Comparison of ENCODE assay signal across 29 cellular contexts in genomic region chr1:206992815-206993214, GRCh38. TPM values are rescaled to one million over a fixed set of nuclear protein-coding genes. Genes with fewer than 3 reads are reported as not detected.
DNase-seq lines count a peak whose midpoint lies in the region; ATAC-seq, FAIRE-seq and TF ChIP-seq lines count a peak whose summit lies in the region.
"Had no signal": no experiment of that assay in that cellular context is flagged by ENCODE, and none has a peak within 500 bp of the region (broad histone marks: within the 10 kb centered on the region; RNA-seq: fewer than 3 reads in every experiment).

No MANE protein-coding gene starts in this region.

- H3K4me3 Mint-ChIP-seq in Caco-2 (ENCODE audit: unreplicated experiment) (no peak overlapping the region), progenitor cell of endocrine pancreas (ENCODE audit: low read depth) (no peak overlapping the region)
- H3K4me3 Mint-ChIP-seq: CD4-positive, alpha-beta T cell; HFFc6 had no signal

- POLR2A ChIA-PET in Caco-2 (lab: Charles Lee) = interaction anchor here (1.1 kb wide), 1 partner anchor 60 kb away, joined by 4 read pairs; the partner anchor contains the start of gene PFKFB2
- POLR2A ChIA-PET in K562 (lab: Yijun Ruan, JAX) = interaction anchor here (0.6 kb wide), 1 partner anchor 80 kb away, joined by 5 read pairs; no protein-coding TSS in a partner anchor

- CTCF ChIA-PET in Caco-2 (lab: Charles Lee) (interaction anchor here (0.6 kb wide), 1 partner anchor 337 kb away, joined by 3 read pairs; no protein-coding TSS in a partner anchor), K562 (lab: Yijun Ruan, JAX; ENCODE audit: low intra/inter-chr PET ratio) (no interaction called here)

- H3K9ac ChIP-seq in K562 (ENCODE audit: insufficient read depth in 1 of 2, low read depth in 2 of 2, low read length in 2 of 2) = no peak overlapping the region
- H3K9ac ChIP-seq: BLaER1 treated with 17β-estradiol and CSF1 and Interleukin-3, amounts not matched to agents 10 nM and 100 nM; SK-N-SH had no signal

- TF ChIP-seq CTCF in Caco-2 (IDR thresholded peaks at IDR 0.05; ENCODE audit: insufficient read depth in 1 of 2, low read depth in 1 of 2, low read length in 1 of 2, severe bottlenecking in 1 of 2, unreplicated experiment in 1 of 2) (no peak), K562 (IDR thresholded peaks at IDR 0.05 in 2 of 3, conservative IDR thresholded peaks at IDR 0.05 in 1 of 3; ENCODE audit: insufficient read depth in 2 of 3, low read depth in 1 of 3, low read length in 3 of 3) (no peak), progenitor cell of endocrine pancreas (IDR thresholded peaks at IDR 0.05; ENCODE audit: unreplicated experiment) (no peak)

- TF ChIP-seq EP300 in K562 (IDR thresholded peaks at IDR 0.05; ENCODE audit: low read length) = no peak

- H3K27ac ChIP-seq in K562 (ENCODE audit: extremely low read depth, low read depth, low read length) = no peak overlapping the region
- H3K27ac ChIP-seq: BLaER1 treated with 17β-estradiol and CSF1 and Interleukin-3, amounts not matched to agents 10 nM and 100 nM; HL-60 had no signal

- in situ Hi-C loops in K562 (cut with MboI) = no loop called here

- H3K27ac Mint-ChIP-seq in Caco-2 (ENCODE audit: unreplicated experiment) (peak overlapping the region; percentile 63), progenitor cell of endocrine pancreas (peak overlapping the region; percentile 62)
- H3K27ac Mint-ChIP-seq: CD4-positive, alpha-beta T cell; HFFc6 had no signal

- H3K79me2 ChIP-seq in K562 (ENCODE audit: control insufficient read depth, insufficient read depth, low read length) = no peaks in the 10 kb centered on the region

- 0 out of 2 replicates have a peak overlapping the region, but pooled peaks have one; percentile 20 for H2AFZ ChIP-seq in K562 (ENCODE audit: low read depth, low read length)

- FAIRE-seq in K562 (lab: Jason Lieb, UNC) = no peak

- H3K9me1 ChIP-seq in K562 (ENCODE audit: control insufficient read depth, insufficient read depth, low read length) = no peaks in the 10 kb centered on the region

- H3K4me3 ChIP-seq in Caco-2 (ENCODE audit: low read depth, low read length) (no peak overlapping the region), K562 (no peak overlapping the region)
- H3K4me3 ChIP-seq: BLaER1 treated with 17β-estradiol and CSF1 and Interleukin-3, amounts not matched to agents 10 nM and 100 nM; HAP-1 had no signal

- TF ChIP-seq RAD21 in K562 (CRISPR knock-in tag; conservative IDR thresholded peaks at IDR 0.05 in 1 of 2, IDR thresholded peaks at IDR 0.05 in 1 of 2) = no peak

- H3K9me3 ChIP-seq in Caco-2 = no peaks in the 10 kb centered on the region
- H3K9me3 ChIP-seq in K562 (replicated peaks; ENCODE audit: control insufficient read depth, insufficient read depth, low read depth, low read length) = no peaks in the 10 kb centered on the region
- H3K9me3 ChIP-seq: BLaER1 treated with 17β-estradiol and CSF1 and Interleukin-3, amounts not matched to agents 10 nM and 100 nM; HAP-1; SK-N-SH had no signal

- H3K27me3 Mint-ChIP-seq in Caco-2 (ENCODE audit: insufficient read depth, unreplicated experiment) (no peaks in the 10 kb centered on the region), progenitor cell of endocrine pancreas (peaks cover 14% of the 10 kb centered on the region)

- no peaks in the 10 kb centered on the region for H3K9me3 Mint-ChIP-seq in Caco-2 (ENCODE audit: unreplicated experiment)
- no peaks in the 10 kb centered on the region for H3K9me3 Mint-ChIP-seq in progenitor cell of endocrine pancreas (ENCODE audit: low read depth)
- H3K9me3 Mint-ChIP-seq: CD4-positive, alpha-beta T cell; HFFc6 had no signal

- no peaks in the 10 kb centered on the region for H3K36me3 ChIP-seq in Caco-2 (ENCODE audit: control insufficient read depth, insufficient read depth, low read length)
- H3K36me3 ChIP-seq in K562 (ENCODE audit: control insufficient read depth, insufficient read depth, low read length) = no peaks in the 10 kb centered on the region
- H3K36me3 ChIP-seq: BLaER1 treated with 17β-estradiol and CSF1 and Interleukin-3, amounts not matched to agents 10 nM and 100 nM; HAP-1 had no signal

- H3K36me3 Mint-ChIP-seq in Caco-2 (ENCODE audit: insufficient read depth, unreplicated experiment) = no peaks in the 10 kb centered on the region
- H3K36me3 Mint-ChIP-seq in progenitor cell of endocrine pancreas (ENCODE audit: insufficient read depth) = no peaks in the 10 kb centered on the region

- no peaks in the 10 kb centered on the region for H3K27me3 ChIP-seq in Caco-2 (replicated peaks; ENCODE audit: control insufficient read depth, insufficient read depth, low read length)
- no peaks in the 10 kb centered on the region for H3K27me3 ChIP-seq in K562 (ENCODE audit: control insufficient read depth in 2 of 2, insufficient read depth in 2 of 2, low read length in 2 of 2)
- H3K27me3 ChIP-seq: BLaER1 treated with 17β-estradiol and CSF1 and Interleukin-3, amounts not matched to agents 10 nM and 100 nM had no signal

- no peak for TF ChIP-seq POLR2A in K562 (conservative IDR thresholded peaks at IDR 0.05)

- H3K4me1 ChIP-seq in Caco-2 (peaks cover 9% of the 10 kb centered on the region; the same call in 1 of the 2 replicates), K562 (replicated peaks in 1 of 2; ENCODE audit: control insufficient read depth in 2 of 2, insufficient read depth in 2 of 2, low read length in 2 of 2) (peaks cover 4 to 9% of the 10 kb centered on the region in 2 experiments; a peak in 4 of 5 replicates)
- H3K4me1 ChIP-seq: BLaER1 treated with 17β-estradiol and CSF1 and Interleukin-3, amounts not matched to agents 10 nM and 100 nM; HAP-1 had no signal

- peaks cover 14% of the 10 kb centered on the region for H3K4me1 Mint-ChIP-seq in Caco-2 (ENCODE audit: low read depth, unreplicated experiment)
- peaks cover 9% of the 10 kb centered on the region for H3K4me1 Mint-ChIP-seq in progenitor cell of endocrine pancreas (ENCODE audit: low read depth)

- no peak for ATAC-seq in K562
- ATAC-seq in HG03039 (IDR thresholded peaks at IDR 0.05; ENCODE audit: unreplicated experiment) = no peak
- no peak for ATAC-seq in GM19035 (IDR thresholded peaks at IDR 0.05; ENCODE audit: unreplicated experiment)

- intact Hi-C loops in Caco-2 (cut with micrococcal nuclease; ENCODE audit: unreplicated experiment) = no loop called here
- intact Hi-C loops in K562 (cut with micrococcal nuclease) = no loop called here

- BruUV-seq in Caco-2 (replicated peaks; lab: Mats Ljungman, UMichigan) (no TSS peak), K562 (replicated peaks; lab: Mats Ljungman, UMichigan) (no TSS peak)

- peak; percentile 34 to 54 for DNase-seq in Caco-2
- DNase-seq in K562 (ENCODE audit: extremely low read depth in 1 of 4, low spot score in 3 of 4) = no peak
- peak; percentile 80 for DNase-seq in left kidney (ENCODE audit: low read depth, low spot score)
- DNase-seq in progenitor cell of endocrine pancreas (ENCODE audit: low spot score, unreplicated experiment) = no peak
- DNase-seq in NCI-H1930 (lab: John Stamatoyannopoulos, UW) = no peak
- no peak for DNase-seq in stimulated activated CD4-positive, alpha-beta T cell treated with anti-CD3 and anti-CD28 coated beads, Interleukin-1b, Interleukin-23, amount 100 ng/mL, for 48 hours
- DNase-seq: AML-193; CD4-positive, alpha-beta T cell; DMS 273 treated with DMSO at 0.1 percent for 48 hours; GOT3; HFFc6; Kasumi-1; MV-4-11; NCI-H1105 treated with DMSO at 0.1 percent for 48 hours; NCI-H146; NCI-H2029; NCI-H446; NCI-H524 treated with DMSO at 0.1 percent for 48 hours; NCI-H774; SK-N-SH; SW 1271 had no signal

- no peaks in the 10 kb centered on the region for H4K20me1 ChIP-seq in K562 (replicated peaks; ENCODE audit: control insufficient read depth, insufficient read depth, low read length)
- H4K20me1 ChIP-seq: BLaER1 treated with 17β-estradiol and CSF1 and Interleukin-3, amounts not matched to agents 10 nM and 100 nM had no signal

- H3K4me2 ChIP-seq in K562 (ENCODE audit: insufficient read depth, low read length) = no peak overlapping the region
- H3K4me2 ChIP-seq: BLaER1 treated with 17β-estradiol and CSF1 and Interleukin-3, amounts not matched to agents 10 nM and 100 nM; SK-N-SH had no signal

RNA-seq across cellular contexts. Expression of gene FCAMR, which starts 22.6 kb away (rescaled TPM):
- total RNA-seq in Caco-2 (2022) = 0.18 TPM in 1 of 2 replicates, not detected in the other
- not detected in 2 replicates for total RNA-seq in K562 (2011; cell fraction: chromatin; rRNA removed; ENCODE audit: low replicate concordance)
- not detected in 2 replicates for total RNA-seq in K562 (2011; cell fraction: nucleolus; rRNA removed)
- total RNA-seq in K562 (2011; cell fraction: nucleoplasm; rRNA removed) = not detected in 2 replicates
- total RNA-seq in K562 (2014; rRNA removed) = not detected in 2 replicates
- not detected in 2 replicates for total RNA-seq in K562 (2014; rRNA removed; fragmentation: Illumina TruSeq; extraction: Trizol)
- not detected in 2 replicates for total RNA-seq in K562 (2015; rRNA removed; fragmentation: Illumina TruSeq; extraction: Trizol)
- not detected in 2 replicates for total RNA-seq in K562 (2021)
- not detected in 2 replicates for polyA plus RNA-seq in K562 (2011; rRNA removed)
- polyA plus RNA-seq in K562 (2011; cell fraction: cytosol; rRNA removed) = not detected in 2 replicates
- polyA plus RNA-seq in K562 (2011; cell fraction: nucleus; rRNA removed) = not detected in 2 replicates
- not detected in 2 replicates for polyA plus RNA-seq in K562 (2012)
- polyA plus RNA-seq in K562 (2014; fragmentation: Illumina TruSeq; extraction: Trizol) = not detected in 2 replicates
- polyA plus RNA-seq in K562 (2014; fragmentation: Nextera tagmentation; extraction: Ambion mirVana) = not detected
- polyA plus RNA-seq in K562 (2014; rRNA removed) = not detected in 2 replicates
- not detected in 2 replicates for polyA minus RNA-seq in K562 (2011; rRNA and poly(A)+ RNA removed)
- polyA minus RNA-seq in K562 (2011; cell fraction: cytosol; rRNA and poly(A)+ RNA removed) = not detected in 2 replicates
- not detected in 2 replicates for polyA minus RNA-seq in K562 (2011; cell fraction: nucleus; rRNA and poly(A)+ RNA removed)
- not detected in 2 replicates for total RNA-seq in progenitor cell of endocrine pancreas
- total RNA-seq: CD4-positive, alpha-beta T cell; Daoy; G401; HFFc6; M059J had no signal
- polyA plus RNA-seq: SK-N-SH had no signal

RNA-seq across cellular contexts. Expression of gene C1orf116, which starts 39.7 kb away (rescaled TPM):
- total RNA-seq in Caco-2 (2022) (8.7 and 10.4 TPM in 2 replicates), K562 (2014; rRNA removed) (1.8 TPM in 2 replicates), K562 (2014; rRNA removed; fragmentation: Illumina TruSeq; extraction: Trizol) (0.80 and 0.95 TPM in 2 replicates), K562 (2015; rRNA removed; fragmentation: Illumina TruSeq; extraction: Trizol) (0.80 and 0.87 TPM in 2 replicates), K562 (2021) (2.6 and 2.7 TPM in 2 replicates), progenitor cell of endocrine pancreas (31.3 and 31.9 TPM in 2 replicates)
- 2.8 and 4.0 TPM in 2 replicates for total RNA-seq in K562 (2011; cell fraction: chromatin; rRNA removed; ENCODE audit: low replicate concordance)
- 2.5 and 3.0 TPM in 2 replicates for total RNA-seq in K562 (2011; cell fraction: nucleolus; rRNA removed)
- total RNA-seq in K562 (2011; cell fraction: nucleoplasm; rRNA removed) = 3.1 and 3.4 TPM in 2 replicates
- polyA plus RNA-seq in K562 (2011; rRNA removed) (1.2 and 2.6 TPM in 2 replicates), K562 (2014; fragmentation: Illumina TruSeq; extraction: Trizol) (3.0 and 3.1 TPM in 2 replicates), K562 (2014; fragmentation: Nextera tagmentation; extraction: Ambion mirVana) (under 1 TPM; 0.62 to 0.69 TPM), K562 (2014; rRNA removed) (0.62 and 0.95 TPM in 2 replicates)
- polyA plus RNA-seq in K562 (2011; cell fraction: cytosol; rRNA removed) = 0.81 and 1.4 TPM in 2 replicates
- 2.3 and 5.0 TPM in 2 replicates for polyA plus RNA-seq in K562 (2011; cell fraction: nucleus; rRNA removed)
- 2.2 and 2.8 TPM in 2 replicates for polyA plus RNA-seq in K562 (2012)
- 2.6 TPM in 2 replicates for polyA minus RNA-seq in K562 (2011; rRNA and poly(A)+ RNA removed)
- polyA minus RNA-seq in K562 (2011; cell fraction: cytosol; rRNA and poly(A)+ RNA removed) = 2.4 and 2.5 TPM in 2 replicates
- 4.4 and 5.2 TPM in 2 replicates for polyA minus RNA-seq in K562 (2011; cell fraction: nucleus; rRNA and poly(A)+ RNA removed)
- total RNA-seq: G401, M059J had no signal

RNA-seq across cellular contexts. Expression of gene PIGR, which starts 46.5 kb away (rescaled TPM):
- total RNA-seq in Caco-2 (2022) (not detected in 2 replicates), K562 (2014; rRNA removed) (0.05 TPM in 1 of 2 replicates, not detected in the other), K562 (2014; rRNA removed; fragmentation: Illumina TruSeq; extraction: Trizol) (not detected in 2 replicates), K562 (2015; rRNA removed; fragmentation: Illumina TruSeq; extraction: Trizol) (0.04 TPM in 1 of 2 replicates, not detected in the other), K562 (2021) (1.5 and 2.7 TPM in 2 replicates), progenitor cell of endocrine pancreas (not detected in 2 replicates)
- not detected in 2 replicates for total RNA-seq in K562 (2011; cell fraction: chromatin; rRNA removed; ENCODE audit: low replicate concordance)
- not detected in 2 replicates for total RNA-seq in K562 (2011; cell fraction: nucleolus; rRNA removed)
- total RNA-seq in K562 (2011; cell fraction: nucleoplasm; rRNA removed) = not detected in 2 replicates
- polyA plus RNA-seq in K562 (2011; rRNA removed) (not detected in 2 replicates), K562 (2014; fragmentation: Illumina TruSeq; extraction: Trizol) (0.03 TPM in 1 of 2 replicates, not detected in the other), K562 (2014; fragmentation: Nextera tagmentation; extraction: Ambion mirVana) (under 1 TPM; 0.01 to 0.03 TPM), K562 (2014; rRNA removed) (not detected in 2 replicates)
- 0.01 TPM in 1 of 2 replicates, not detected in the other for polyA plus RNA-seq in K562 (2011; cell fraction: cytosol; rRNA removed)
- not detected in 2 replicates for polyA plus RNA-seq in K562 (2011; cell fraction: nucleus; rRNA removed)
- 0.05 and 0.10 TPM in 2 replicates for polyA plus RNA-seq in K562 (2012)
- not detected in 2 replicates for polyA minus RNA-seq in K562 (2011; rRNA and poly(A)+ RNA removed)
- polyA minus RNA-seq in K562 (2011; cell fraction: cytosol; rRNA and poly(A)+ RNA removed) = not detected in 2 replicates
- not detected in 2 replicates for polyA minus RNA-seq in K562 (2011; cell fraction: nucleus; rRNA and poly(A)+ RNA removed)
- total RNA-seq: CD4-positive, alpha-beta T cell; Daoy; G401; M059J had no signal
- polyA plus RNA-seq: SK-N-SH had no signal

RNA-seq across cellular contexts. Expression of gene YOD1, which starts 58.2 kb away (rescaled TPM):
- total RNA-seq in Caco-2 (2022) = 11.8 and 11.9 TPM in 2 replicates
- total RNA-seq in K562 (2011; cell fraction: chromatin; rRNA removed; ENCODE audit: low replicate concordance) = 25.7 and 74.5 TPM in 2 replicates
- total RNA-seq in K562 (2011; cell fraction: nucleolus; rRNA removed) = 20.0 and 23.4 TPM in 2 replicates
- 50.4 and 82.5 TPM in 2 replicates for total RNA-seq in K562 (2011; cell fraction: nucleoplasm; rRNA removed)
- total RNA-seq in K562 (2014; rRNA removed) = 47.5 and 49.8 TPM in 2 replicates
- total RNA-seq in K562 (2014; rRNA removed; fragmentation: Illumina TruSeq; extraction: Trizol) = 78.1 and 91.0 TPM in 2 replicates
- 51.8 and 56.0 TPM in 2 replicates for total RNA-seq in K562 (2015; rRNA removed; fragmentation: Illumina TruSeq; extraction: Trizol)
- total RNA-seq in K562 (2021) = 61.6 and 61.7 TPM in 2 replicates
- polyA plus RNA-seq in K562 (2011; rRNA removed) = 38.8 and 46.9 TPM in 2 replicates
- polyA plus RNA-seq in K562 (2011; cell fraction: cytosol; rRNA removed) = 9.4 and 20.3 TPM in 2 replicates
- polyA plus RNA-seq in K562 (2011; cell fraction: nucleus; rRNA removed) = 23.5 and 35.3 TPM in 2 replicates
- 19.8 and 21.4 TPM in 2 replicates for polyA plus RNA-seq in K562 (2012)
- polyA plus RNA-seq in K562 (2014; fragmentation: Illumina TruSeq; extraction: Trizol) = 43.9 and 46.5 TPM in 2 replicates
- 10 to 100 TPM; 18.2 to 24.0 TPM for polyA plus RNA-seq in K562 (2014; fragmentation: Nextera tagmentation; extraction: Ambion mirVana)
- 27.9 and 28.7 TPM in 2 replicates for polyA plus RNA-seq in K562 (2014; rRNA removed)
- polyA minus RNA-seq in K562 (2011; rRNA and poly(A)+ RNA removed) = 61.7 and 76.1 TPM in 2 replicates
- 33.8 and 43.8 TPM in 2 replicates for polyA minus RNA-seq in K562 (2011; cell fraction: cytosol; rRNA and poly(A)+ RNA removed)
- polyA minus RNA-seq in K562 (2011; cell fraction: nucleus; rRNA and poly(A)+ RNA removed) = 50.4 and 102 TPM in 2 replicates
- 8.7 and 8.8 TPM in 2 replicates for total RNA-seq in progenitor cell of endocrine pancreas

Comparison
In these comparisons a context has a peak if more than half of its experiments do, and no peak if none do; other contexts are left out.
1. DNase-seq: peak in Caco-2 (2 of 2) and left kidney (single experiment); none in K562 (0 of 4), progenitor cell of endocrine pancreas (single experiment), NCI-H1930 (0 of 2) and stimulated activated CD4-positive, alpha-beta T cell treated with anti-CD3 and anti-CD28 coated beads, Interleukin-1b, Interleukin-23, amount 100 ng/mL, for 48 hours (single experiment).